ENCODE assay signal across 12 cellular contexts in the genomic region with DNA sequence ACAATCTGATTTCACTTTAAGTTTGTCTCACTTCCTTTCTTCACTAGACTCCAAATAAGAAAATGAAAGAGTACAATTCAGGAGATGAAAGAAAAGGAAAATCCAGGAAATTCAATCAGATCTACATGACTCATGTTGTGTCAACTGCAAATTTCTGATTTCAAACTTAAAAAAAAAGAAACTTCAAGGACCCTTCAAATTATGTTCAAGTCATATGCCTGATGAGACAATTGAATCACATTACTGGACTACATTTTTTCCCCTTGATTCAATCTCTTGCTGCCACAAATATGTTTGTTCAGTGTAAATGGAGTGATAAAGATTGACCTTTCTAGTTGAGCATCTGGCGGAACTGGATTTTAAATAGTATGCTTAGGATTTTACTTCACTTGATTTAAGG. TPM values are rescaled to one million over a fixed set of nuclear protein-coding genes. Genes with fewer than 3 reads are reported as not detected.
DNase-seq lines count a peak whose midpoint lies in the region; ATAC-seq and TF ChIP-seq lines count a peak whose summit lies in the region.
"Had no signal": no experiment of that assay in that cellular context is flagged by ENCODE, and none has a peak within 500 bp of the region (broad histone marks: within the 10 kb centered on the region; RNA-seq: fewer than 3 reads in every experiment).

No MANE protein-coding gene starts in this region.

- no peaks in the 10 kb centered on the region for H3K27me3 Mint-ChIP-seq in endodermal cell (ENCODE audit: insufficient read depth)

- no peak overlapping the region for H3K27ac Mint-ChIP-seq in endodermal cell

- no peaks in the 10 kb centered on the region for H3K36me3 Mint-ChIP-seq in endodermal cell (ENCODE audit: low read depth)

- peak overlapping the region; percentile 77 for H3K4me2 ChIP-seq in HCT116 (ENCODE audit: low read length)

- no peak overlapping the region for H3K4me3 Mint-ChIP-seq in endodermal cell

- H3K9me2 ChIP-seq in HCT116 (ENCODE audit: insufficient read depth), result no peaks in the 10 kb centered on the region

- POLR2A ChIA-PET in A673 (lab: Charles Lee; ENCODE audit: low non-redundant PET), result no interaction called here
- POLR2A ChIA-PET in HCT116 (lab: Charles Lee), result no interaction called here

- RAD21 ChIA-PET in HCT116 (lab: Charles Lee; ENCODE audit: low non-redundant PET in 1 of 2, low total read pairs in 2 of 2, uncharacterized antibody in 2 of 2, unreplicated experiment in 2 of 2), result no interaction called here

- peak; percentile 47 for DNase-seq in A673 (ENCODE audit: low spot score)
- DNase-seq in HCT116 (ENCODE audit: low read depth, low spot score), result peak; percentile 96
- peak; percentile 47 to 76 for DNase-seq in SW 1271 (lab: John Stamatoyannopoulos, UW)
- peak; percentile 68 for DNase-seq in glomerular endothelial cell (ENCODE audit: extremely low read depth, low read depth, low spot score)
- no peak for DNase-seq in gastrocnemius medialis
- DNase-seq in endodermal cell, result no peak
- DNase-seq in OCI-M2 (lab: John Stamatoyannopoulos, UW; ENCODE audit: unreplicated experiment), result no peak
- DNase-seq: C1 segment of cervical spinal cord, NCI-H69, upper lobe of left lung had no signal

- TF ChIP-seq RAD21 in HCT116 (IDR thresholded peaks at IDR 0.05; ENCODE audit: low read depth), result peak; percentile 38; the same call in 1 of the 2 replicates

- no TSS peak for BruUV-seq in A673 (replicated peaks; lab: Mats Ljungman, UMichigan)
- BruUV-seq in HCT116 (replicated peaks; lab: Mats Ljungman, UMichigan), result no TSS peak

- H3K9me3 ChIP-seq in A673 (ENCODE audit: low read depth, low read length, poor library complexity, severe bottlenecking), result no peaks in the 10 kb centered on the region
- H3K9me3 ChIP-seq in HCT116 (ENCODE audit: control insufficient read depth in 1 of 2, insufficient read depth in 1 of 2, low read depth in 1 of 2, low read length in 2 of 2), result no peaks in the 10 kb centered on the region
- no peaks in the 10 kb centered on the region for H3K9me3 ChIP-seq in gastrocnemius medialis
- H3K9me3 ChIP-seq in endodermal cell (ENCODE audit: control insufficient read depth, low read length), result no peaks in the 10 kb centered on the region
- H3K9me3 ChIP-seq: esophagus muscularis mucosa, upper lobe of left lung had no signal

- 100% methylated on average over 1 of the region's 1 CpG; no CpG with 5 or more reads in 1 of the 2 experiments for WGBS in endodermal cell (ENCODE audit: insufficient coverage in 1 of 2, insufficient read length in 1 of 2), 2 experiments

- no peaks in the 10 kb centered on the region for H3K36me3 ChIP-seq in A673 (ENCODE audit: insufficient read depth, low read length, poor library complexity, severe bottlenecking)
- no peaks in the 10 kb centered on the region for H3K36me3 ChIP-seq in HCT116 (ENCODE audit: control insufficient read depth in 1 of 2, insufficient read depth in 2 of 2, low read length in 2 of 2)
- no peaks in the 10 kb centered on the region for H3K36me3 ChIP-seq in gastrocnemius medialis
- H3K36me3 ChIP-seq in endodermal cell (ENCODE audit: control insufficient read depth, insufficient read depth, low read length), result no peaks in the 10 kb centered on the region
- H3K36me3 ChIP-seq: esophagus muscularis mucosa, upper lobe of left lung had no signal

- H3K79me2 ChIP-seq in HCT116 (ENCODE audit: insufficient read depth, low read length), result peaks cover 44% of the 10 kb centered on the region

- H3K9ac ChIP-seq in HCT116 (ENCODE audit: low read length), result peak overlapping the region; percentile 59
- H3K9ac ChIP-seq in endodermal cell (ENCODE audit: extremely low read depth, low read length, poor library complexity, severe bottlenecking), result no peak overlapping the region

- H3K27me3 ChIP-seq in A673 (replicated peaks; ENCODE audit: insufficient read depth, low read depth, low read length, poor library complexity), result no peaks in the 10 kb centered on the region
- no peaks in the 10 kb centered on the region for H3K27me3 ChIP-seq in HCT116 (ENCODE audit: insufficient read depth, low read length)
- H3K27me3 ChIP-seq in gastrocnemius medialis, result no peaks in the 10 kb centered on the region
- H3K27me3 ChIP-seq in endodermal cell (ENCODE audit: control insufficient read depth, insufficient read depth, low read length, poor library complexity, severe bottlenecking), result no peaks in the 10 kb centered on the region
- H3K27me3 ChIP-seq: upper lobe of left lung had no signal

- in situ Hi-C loops in gastrocnemius medialis (cut with MboI; ENCODE audit: low sequenced_read_pairs in 4 of 4), result no loop called here

- no peak for TF ChIP-seq POLR2A in HCT116 (IDR thresholded peaks at IDR 0.05; ENCODE audit: borderline replicate concordance, extremely low read depth, insufficient read depth, insufficient read length)
- no peak for TF ChIP-seq POLR2A in gastrocnemius medialis (IDR thresholded peaks at IDR 0.05)

- ATAC-seq in HCT116, result peak; percentile 79
- ATAC-seq in gastrocnemius medialis, result no peak
- no peak for ATAC-seq in GM21528 (IDR thresholded peaks at IDR 0.05; ENCODE audit: low FRiP score, unreplicated experiment)

- H4K20me1 ChIP-seq in HCT116 (ENCODE audit: insufficient read depth), result no peaks in the 10 kb centered on the region

- H3K4me3 ChIP-seq in A673 (ENCODE audit: low read depth, low read length, poor library complexity, severe bottlenecking), result no peak overlapping the region
- H3K4me3 ChIP-seq in HCT116 (replicated peaks in 1 of 2; ENCODE audit: low read depth in 1 of 2, low read length in 2 of 2), result peak overlapping the region in 1 of 2 experiments; percentile 39; a peak in 2 of 4 replicates
- no peak overlapping the region for H3K4me3 ChIP-seq in gastrocnemius medialis
- no peak overlapping the region for H3K4me3 ChIP-seq in endodermal cell (ENCODE audit: low read length)
- H3K4me3 ChIP-seq: esophagus muscularis mucosa, upper lobe of left lung had no signal

- H2AFZ ChIP-seq in HCT116 (ENCODE audit: low read depth, low read length, poor library complexity, severe bottlenecking), result no peak overlapping the region

- intact Hi-C loops in A673 (cut with micrococcal nuclease; ENCODE audit: unreplicated experiment) (no loop called here), HCT116 (cut with micrococcal nuclease) (loop anchor here (1.0 to 2.0 kb wide), 2 partner anchors 38 to 61 kb away; a partner anchor contains a TSS), gastrocnemius medialis (cut with DNase I; ENCODE audit: low total_unique reads) (no loop called here)

- H3K27ac ChIP-seq in A673 (ENCODE audit: low read depth, low read length, poor library complexity, severe bottlenecking) (no peak overlapping the region), HCT116 (ENCODE audit: low read depth, low read length) (peak overlapping the region; percentile 98), gastrocnemius medialis (no peak overlapping the region), endodermal cell (ENCODE audit: low read depth, low read length) (no peak overlapping the region)
- H3K27ac ChIP-seq: esophagus muscularis mucosa, upper lobe of left lung had no signal

- peaks cover 18% of the 10 kb centered on the region for H3K4me1 Mint-ChIP-seq in endodermal cell

- TF ChIP-seq CTCF in A673 (conservative IDR thresholded peaks at IDR 0.05; ENCODE audit: low read depth, low read length) (no peak), HCT116 (IDR thresholded peaks at IDR 0.05 in 2 of 3, conservative IDR thresholded peaks at IDR 0.05 in 1 of 3; ENCODE audit: borderline replicate concordance in 1 of 3, insufficient read depth in 1 of 3, low read depth in 2 of 3, low read length in 2 of 3) (no peak), gastrocnemius medialis (IDR thresholded peaks at IDR 0.05 in 4 of 5, conservative IDR thresholded peaks at IDR 0.05 in 1 of 5) (no peak), endodermal cell (conservative IDR thresholded peaks at IDR 0.05) (no peak)

- CTCF ChIA-PET in A673 (lab: Charles Lee) (no interaction called here), HCT116 (lab: Charles Lee) (no interaction called here)

- no peaks in the 10 kb centered on the region for H3K9me3 Mint-ChIP-seq in endodermal cell

- H3K4me1 ChIP-seq in A673 (ENCODE audit: insufficient read depth, low read length, poor library complexity, severe bottlenecking) (no peaks in the 10 kb centered on the region), HCT116 (ENCODE audit: control insufficient read depth in 1 of 2, insufficient read depth in 2 of 2, low read length in 2 of 2) (peaks cover 72 to 93% of the 10 kb centered on the region in 2 experiments), gastrocnemius medialis (no peaks in the 10 kb centered on the region), endodermal cell (ENCODE audit: control insufficient read depth, insufficient read depth, low read length) (peaks cover 4% of the 10 kb centered on the region)
- H3K4me1 ChIP-seq: esophagus muscularis mucosa, upper lobe of left lung had no signal

TF ChIP-seq in HCT116, 20 proteins besides CTCF, POLR2A, EP300 and RAD21 (continues in another document):
- TF ChIP-seq POLR2AphosphoS5 (IDR thresholded peaks at IDR 0.05; ENCODE audit: low read depth, low read length) (peak; percentile 49; the same call in 1 of the 2 replicates), SIN3A (IDR thresholded peaks at IDR 0.05; ENCODE audit: low read depth) (peak; percentile 97), ZNF274 (IDR thresholded peaks at IDR 0.05; ENCODE audit: low read depth, low read length) (no peak), TCF7L2 (IDR thresholded peaks at IDR 0.05; ENCODE audit: borderline replicate concordance, extremely low read depth, insufficient read depth, insufficient read length) (peak; percentile 91), YY1 (IDR thresholded peaks at IDR 0.05; ENCODE audit: extremely low read depth, insufficient replicate concordance, low read depth, low read length) (no peak), ELF1 (IDR thresholded peaks at IDR 0.05; ENCODE audit: borderline replicate concordance, low read depth) (peak; percentile 33; the same call in 1 of the 2 replicates), CEBPB (IDR thresholded peaks at IDR 0.05; ENCODE audit: low read depth) (peak; percentile 94), EGR1 (IDR thresholded peaks at IDR 0.05; ENCODE audit: low read depth) (peak; percentile 47; the same call in 1 of the 2 replicates), FOSL1 (IDR thresholded peaks at IDR 0.05; ENCODE audit: low read depth) (peak; percentile 99), ZFX (IDR thresholded peaks at IDR 0.05) (no peak), EZH2phosphoT487 (IDR thresholded peaks at IDR 0.05; ENCODE audit: borderline replicate concordance) (no peak), JUND (IDR thresholded peaks at IDR 0.05) (peak; percentile 99)

RNA-seq across cellular contexts. Expression of a gene that starts 37.4 kb away (rescaled TPM):
- 2.6 and 3.3 TPM in 2 replicates for total RNA-seq in A673 (2021)
- total RNA-seq in HCT116 (2021; ENCODE audit: unreplicated experiment), result 27.2 TPM
- 18.2 and 20.6 TPM in 2 replicates for polyA plus RNA-seq in HCT116 (2012)
- total RNA-seq in glomerular endothelial cell, result 3.2 and 5.1 TPM in 2 replicates
- under 1 TPM in 1 of 4 donors, not detected in 3; 0.04 TPM for total RNA-seq in gastrocnemius medialis
- 1 to 10 TPM; 3.6 to 7.0 TPM for total RNA-seq in endodermal cell
- 4.5 TPM for polyA plus RNA-seq in endodermal cell (2013, experiment 1 of 2)
- polyA plus RNA-seq in endodermal cell (2013, experiment 2 of 2), result 4.6 TPM

Comparison
In these comparisons a context has a peak if more than half of its experiments do, and no peak if none do; other contexts are left out.
1. DNase-seq: peak in A673 (single experiment), HCT116 (single experiment), SW 1271 (2 of 2) and glomerular endothelial cell (single experiment); none in gastrocnemius medialis (0 of 2), endodermal cell (single experiment) and OCI-M2 (single experiment).